Comparison of ENCODE assay signal across 8 cellular contexts in genomic region chr1:178768423-178768822, GRCh38. TPM values are rescaled to one million over a fixed set of nuclear protein-coding genes. Genes with fewer than 3 reads are reported as not detected.
DNase-seq lines count a peak whose midpoint lies in the region; ATAC-seq and TF ChIP-seq lines count a peak whose summit lies in the region.

No MANE protein-coding gene starts in this region.

- no peak overlapping the region for H3K27ac ChIP-seq in tibial nerve

- peak; percentile 45 for ATAC-seq in activated T-helper 17 cell treated with anti-CD3 and anti-CD28 coated beads, Interleukin-2, amount 50 U/mL, for 72 hours (replicated peaks)
- ATAC-seq in HG03457 (IDR thresholded peaks at IDR 0.05; ENCODE audit: unreplicated experiment) (no peak), HG03025 (IDR thresholded peaks at IDR 0.05; ENCODE audit: low FRiP score, unreplicated experiment) (no peak)

- no peaks in the 10 kb centered on the region for H3K27me3 ChIP-seq in tibial nerve

- no peak overlapping the region for H3K4me3 Mint-ChIP-seq in activated T-helper 17 cell treated with anti-CD3 and anti-CD28 coated beads, Interleukin-2, amount 50 U/mL, for 72 hours

- DNase-seq in AG09319 (ENCODE audit: extremely low read depth, low read depth) (no peak), GM12865 (ENCODE audit: low read depth) (peak; percentile 53), NCI-H2081 (lab: John Stamatoyannopoulos, UW) (peak; percentile 57 to 68), iPS DF 19.7 (ENCODE audit: low read depth, low spot score) (peak; percentile 23), tibial nerve (ENCODE audit: low spot score in 2 of 2) (no peak)

- H3K4me3 ChIP-seq in GM12865 (ENCODE audit: low read depth, low read length) (no peak overlapping the region), tibial nerve (no peak overlapping the region)

- TF ChIP-seq POLR2A in tibial nerve (IDR thresholded peaks at IDR 0.05) = no peak

- peaks cover 9% of the 10 kb centered on the region for H3K9me3 Mint-ChIP-seq in activated T-helper 17 cell treated with anti-CD3 and anti-CD28 coated beads, Interleukin-2, amount 50 U/mL, for 72 hours

- no peaks in the 10 kb centered on the region for H3K4me1 ChIP-seq in tibial nerve

- H3K27me3 Mint-ChIP-seq in activated T-helper 17 cell treated with anti-CD3 and anti-CD28 coated beads, Interleukin-2, amount 50 U/mL, for 72 hours = no peaks in the 10 kb centered on the region

- TF ChIP-seq CTCF in AG09319 (IDR thresholded peaks at IDR 0.05; ENCODE audit: low read depth, low read length) (peak; percentile 67), GM12865 (IDR thresholded peaks at IDR 0.05; ENCODE audit: insufficient read depth, low read depth, low read length, missing control alignments) (peak; percentile 70), tibial nerve (IDR thresholded peaks at IDR 0.05) (peak; percentile 28 to 69 (median 47))

- peaks cover 0 to 30% (median 4%) of the 10 kb centered on the region in 4 donors for H3K9me3 ChIP-seq in tibial nerve

- H3K36me3 Mint-ChIP-seq in activated T-helper 17 cell treated with anti-CD3 and anti-CD28 coated beads, Interleukin-2, amount 50 U/mL, for 72 hours (ENCODE audit: low read depth) = no peaks in the 10 kb centered on the region

- peaks cover 0 to 6% (median 0%) of the 10 kb centered on the region in 3 donors for H3K36me3 ChIP-seq in tibial nerve

- no peak overlapping the region for H3K27ac Mint-ChIP-seq in activated T-helper 17 cell treated with anti-CD3 and anti-CD28 coated beads, Interleukin-2, amount 50 U/mL, for 72 hours

- peaks cover 6% of the 10 kb centered on the region for H3K4me1 Mint-ChIP-seq in activated T-helper 17 cell treated with anti-CD3 and anti-CD28 coated beads, Interleukin-2, amount 50 U/mL, for 72 hours

- WGBS in tibial nerve, 2 donors = 47 to 62% methylated on average over 4 of the region's 4 CpGs

- TF ChIP-seq EP300 in tibial nerve (IDR thresholded peaks at IDR 0.05) = no peak

RNA-seq across cellular contexts. Expression of gene RALGPS2, which starts 43.4 kb away (rescaled TPM):
- 1 to 10 TPM in 1 of 2 donors, under 1 TPM in 1; 0.63 to 4.4 TPM for total RNA-seq in activated T-helper 17 cell treated with anti-CD3 and anti-CD28 coated beads, Interleukin-2, amount 50 U/mL, for 72 hours
- total RNA-seq in tibial nerve = 10 to 100 TPM in 3 of 4 donors, 1 to 10 TPM in 1; 4.3 to 30.8 (median 16.8) TPM

Comparison
In these comparisons a context has a peak if more than half of its experiments do, and no peak if none do; other contexts are left out.
1. DNase-seq: peak in GM12865 (single experiment), NCI-H2081 (2 of 2) and iPS DF 19.7 (single experiment); none in AG09319 (single experiment) and tibial nerve (0 of 2).
2. Peak in every context shown above with its lines, with median percentiles within 50 percentile points of each other: CTCF ChIP-seq.